8 cellular contexts compared by ENCODE assay signal in genomic region chr5:176550937-176551336, GRCh38. TPM values are rescaled to one million over a fixed set of nuclear protein-coding genes. Genes with fewer than 3 reads are reported as not detected.
DNase-seq lines count a peak whose midpoint lies in the region; ATAC-seq, FAIRE-seq and TF ChIP-seq lines count a peak whose summit lies in the region.
"Not testable (repeated sequence)": the region's sequence is repeated elsewhere in the genome, so short reads cannot be mapped to it uniquely, and the experiment has no call there.
"Had no signal": no experiment of that assay in that cellular context is flagged by ENCODE, and none has a peak within 500 bp of the region (broad histone marks: within the 10 kb centered on the region; RNA-seq: fewer than 3 reads in every experiment).

No MANE protein-coding gene starts in this region.

- TF ChIP-seq CTCF in CD4-positive, alpha-beta T cell (IDR thresholded peaks at IDR 0.05); MM.1S (IDR thresholded peaks at IDR 0.05; ENCODE audit: low read length); activated B cell treated with CpG ODN at 0.5 μM for 24 hours (IDR thresholded peaks at IDR 0.05); HepG2 (CRISPR knock-in tag; IDR thresholded peaks at IDR 0.05): not testable (repeated sequence)

- H3K36me3 Mint-ChIP-seq in CD4-positive, alpha-beta T cell (ENCODE audit: low read depth); activated B cell treated with CpG ODN at 0.5 μM for 24 hours (ENCODE audit: low read depth); activated T-helper 17 cell treated with anti-CD3 and anti-CD28 coated beads, Interleukin-2, amount 50 U/mL, for 72 hours (ENCODE audit: low read depth); central memory CD8-positive, alpha-beta T cell (ENCODE audit: insufficient read depth): not testable (repeated sequence)

- H4K91ac ChIP-seq in neuronal stem cell (ENCODE audit: low read depth, low read length, poor library complexity), result not testable (repeated sequence)

- H3K4me3 Mint-ChIP-seq in CD4-positive, alpha-beta T cell, result peak overlapping the region; percentile 25
- H3K4me3 Mint-ChIP-seq in activated B cell treated with CpG ODN at 0.5 μM for 24 hours, result peak overlapping the region; percentile 15
- peak overlapping the region; percentile 66 for H3K4me3 Mint-ChIP-seq in activated T-helper 17 cell treated with anti-CD3 and anti-CD28 coated beads, Interleukin-2, amount 50 U/mL, for 72 hours
- H3K4me3 Mint-ChIP-seq in central memory CD8-positive, alpha-beta T cell, result peak overlapping the region; percentile 53

- DNase-seq in CD4-positive, alpha-beta T cell; MM.1S; activated B cell treated with CpG ODN at 0.5 μM for 24 hours; central memory CD8-positive, alpha-beta T cell (ENCODE audit: low spot score in 2 of 2); HepG2 (ENCODE audit: low spot score); neuronal stem cell (ENCODE audit: low spot score): not testable (repeated sequence)

- H3K4me1 ChIP-seq in MM.1S (ENCODE audit: low read length), result peaks cover 11% of the 10 kb centered on the region; the same call in 1 of the 2 replicates
- peaks cover 50% of the 10 kb centered on the region for H3K4me1 ChIP-seq in HepG2 (ENCODE audit: insufficient read depth, low read length)
- H3K4me1 ChIP-seq in neuronal stem cell (ENCODE audit: control insufficient read depth in 2 of 2, insufficient read depth in 1 of 2, low read depth in 1 of 2, low read length in 2 of 2), result not testable (repeated sequence)

- H3K4me1 Mint-ChIP-seq in CD4-positive, alpha-beta T cell (ENCODE audit: low read depth), result peaks cover 54% of the 10 kb centered on the region
- H3K4me1 Mint-ChIP-seq in activated B cell treated with CpG ODN at 0.5 μM for 24 hours, result peaks cover 12% of the 10 kb centered on the region
- H3K4me1 Mint-ChIP-seq in activated T-helper 17 cell treated with anti-CD3 and anti-CD28 coated beads, Interleukin-2, amount 50 U/mL, for 72 hours, result peaks cover 14% of the 10 kb centered on the region
- H3K4me1 Mint-ChIP-seq in central memory CD8-positive, alpha-beta T cell, result peaks cover 35% of the 10 kb centered on the region

- in situ Hi-C loops in HepG2 (cut with HindIII; ENCODE audit: extremely low pct_ligation_motif_present, low pct_unique_long_range_greater_than_20kb), result not testable (repeated sequence)

- peak overlapping the region; percentile 47 for H3K4me3 ChIP-seq in MM.1S (ENCODE audit: low read length)
- H3K4me3 ChIP-seq in HepG2 (replicated peaks in 1 of 3; ENCODE audit: insufficient read depth in 1 of 3, low read depth in 2 of 3, low read length in 3 of 3), result peak overlapping the region; percentile 66 to 86 (median 72); a peak in 5 of 6 replicates
- not testable (repeated sequence) for H3K4me3 ChIP-seq in neuronal stem cell (ENCODE audit: low read length in 2 of 2)

- not testable (repeated sequence) for H3K9ac ChIP-seq in MM.1S (ENCODE audit: low read length); HepG2 (ENCODE audit: insufficient read depth, low read depth, low read length); neuronal stem cell (ENCODE audit: low read depth, low read length, poor library complexity)

- H3K18ac ChIP-seq in neuronal stem cell (ENCODE audit: low read length), result not testable (repeated sequence)

- WGBS in HepG2 (ENCODE audit: low lambda C conversion rate), result 77% methylated on average over 11 of the region's 11 CpGs
- no CpG with 5 or more reads among the region's 11 CpGs for WGBS in neuronal stem cell (ENCODE audit: extremely low coverage in 2 of 2, insufficient read length in 2 of 2, insufficient replicate concordance in 1 of 2), 2 donors

- H3K9me3 ChIP-seq in CD4-positive, alpha-beta T cell (ENCODE audit: control insufficient read depth, low read length); MM.1S (replicated peaks; ENCODE audit: insufficient read depth, low read length); HepG2 (ENCODE audit: low read length); neuronal stem cell (replicated peaks in 1 of 2; ENCODE audit: control insufficient read depth in 2 of 2, insufficient read depth in 1 of 2, low read depth in 1 of 2, low read length in 2 of 2): not testable (repeated sequence)

- not testable (repeated sequence) for H3F3A ChIP-seq in MM.1S (ENCODE audit: insufficient read depth, low read length)

- H2BK5ac ChIP-seq in neuronal stem cell (ENCODE audit: low read length), result not testable (repeated sequence)

- H4K20me1 ChIP-seq in MM.1S (ENCODE audit: insufficient read depth, low read length); HepG2 (ENCODE audit: insufficient read depth, low read length): not testable (repeated sequence)

- TF ChIP-seq POLR2A in HepG2 (IDR thresholded peaks at IDR 0.05; ENCODE audit: insufficient read depth in 1 of 2, low read depth in 2 of 2, low read length in 2 of 2), result not testable (repeated sequence)

- not testable (repeated sequence) for H2BK12ac ChIP-seq in neuronal stem cell (ENCODE audit: low read length)

- not testable (repeated sequence) for H3K14ac ChIP-seq in neuronal stem cell (ENCODE audit: low read length)

- not testable (repeated sequence) for H4K8ac ChIP-seq in neuronal stem cell (ENCODE audit: low read depth, low read length)

- H3K27me3 Mint-ChIP-seq in CD4-positive, alpha-beta T cell; activated B cell treated with CpG ODN at 0.5 μM for 24 hours; activated T-helper 17 cell treated with anti-CD3 and anti-CD28 coated beads, Interleukin-2, amount 50 U/mL, for 72 hours; central memory CD8-positive, alpha-beta T cell: not testable (repeated sequence)

- not testable (repeated sequence) for TF ChIP-seq RAD21 in HepG2 (CRISPR knock-in tag; IDR thresholded peaks at IDR 0.05)

- not testable (repeated sequence) for H3K4ac ChIP-seq in neuronal stem cell (ENCODE audit: low read length)

- intact Hi-C loops in CD4-positive, alpha-beta T cell (cut with DNase I, micrococcal nuclease); activated B cell treated with CpG ODN at 0.5 μM for 24 hours (cut with micrococcal nuclease); HepG2 (cut with micrococcal nuclease; ENCODE audit: unreplicated experiment): not testable (repeated sequence)

- not testable (repeated sequence) for H3K36me3 ChIP-seq in MM.1S (replicated peaks; ENCODE audit: insufficient read depth, low read length); HepG2 (replicated peaks in 1 of 2; ENCODE audit: control insufficient read depth in 1 of 2, insufficient read depth in 2 of 2, low read length in 2 of 2); neuronal stem cell (replicated peaks in 1 of 2; ENCODE audit: control insufficient read depth in 2 of 2, insufficient read depth in 2 of 2, low read length in 2 of 2)

- BruUV-seq in HepG2 (replicated peaks; lab: Mats Ljungman, UMichigan), result not testable (repeated sequence)

- not testable (repeated sequence) for H2BK15ac ChIP-seq in neuronal stem cell (ENCODE audit: low read length)

- not testable (repeated sequence) for ATAC-seq in CD4-positive, alpha-beta T cell (ENCODE audit: poor library complexity); activated B cell treated with CpG ODN at 0.5 μM for 24 hours (ENCODE audit: low read depth); activated T-helper 17 cell treated with anti-CD3 and anti-CD28 coated beads, Interleukin-2, amount 50 U/mL, for 72 hours (replicated peaks); central memory CD8-positive, alpha-beta T cell (replicated peaks; ENCODE audit: extremely low read depth, poor library complexity, severe bottlenecking); HepG2

- not testable (repeated sequence) for H3K27me3 ChIP-seq in CD4-positive, alpha-beta T cell (ENCODE audit: control insufficient read depth, insufficient read depth, low read length); MM.1S (replicated peaks; ENCODE audit: insufficient read depth, low read length); HepG2 (ENCODE audit: control insufficient read depth in 1 of 2, insufficient read depth in 2 of 2, low read length in 2 of 2)
- peaks cover 0 to 33% (median 0%) of the 10 kb centered on the region in 3 experiments for H3K27me3 ChIP-seq in neuronal stem cell (ENCODE audit: control insufficient read depth in 3 of 3, insufficient read depth in 3 of 3, low read depth in 1 of 3, low read length in 3 of 3)

- not testable (repeated sequence) for H3K27ac ChIP-seq in CD4-positive, alpha-beta T cell (ENCODE audit: low read depth, low read length); MM.1S (ENCODE audit: low read length); HepG2 (ENCODE audit: extremely low read length, insufficient read depth, low read length); neuronal stem cell (replicated peaks; ENCODE audit: low read length)

- H3K79me1 ChIP-seq in neuronal stem cell (ENCODE audit: low read depth, low read length), result not testable (repeated sequence)

- CTCF ChIA-PET in CD4-positive, alpha-beta T cell (lab: Charles Lee), result interaction anchor here (0.8 to 2.4 kb wide), 2 partner anchors 103 to 134 kb away, joined by 3 to 6 read pairs; partner anchors contain the start of genes CLTB and FAF2
- CTCF ChIA-PET in activated B cell treated with CpG ODN at 0.5 μM for 24 hours (lab: Charles Lee); HepG2 (lab: Yijun Ruan, JAX; ENCODE audit: low intra/inter-chr PET ratio, low total read pairs): not testable (repeated sequence)

- peak overlapping the region; percentile 75 for H2AK5ac ChIP-seq in neuronal stem cell (ENCODE audit: low read depth, low read length)

- not testable (repeated sequence) for H3K9me3 Mint-ChIP-seq in CD4-positive, alpha-beta T cell; activated B cell treated with CpG ODN at 0.5 μM for 24 hours; activated T-helper 17 cell treated with anti-CD3 and anti-CD28 coated beads, Interleukin-2, amount 50 U/mL, for 72 hours; central memory CD8-positive, alpha-beta T cell

- peak overlapping the region; percentile 15; the same call in 1 of the 2 replicates for H2AFZ ChIP-seq in MM.1S (ENCODE audit: low read length)
- H2AFZ ChIP-seq in HepG2 (ENCODE audit: low read length); neuronal stem cell (ENCODE audit: low read length): not testable (repeated sequence)

- not testable (repeated sequence) for FAIRE-seq in HepG2 (lab: Jason Lieb, UNC)

- H3K23ac ChIP-seq in neuronal stem cell (ENCODE audit: low read depth, low read length, poor library complexity), result not testable (repeated sequence)

- POLR2A ChIA-PET in CD4-positive, alpha-beta T cell (lab: Charles Lee), result interaction anchor here (0.6 to 4.5 kb wide), 6 partner anchors 9 to 103 kb away, joined by 3 to 29 read pairs (median 4); partner anchors contain the start of genes FAF2, RNF44 and TSPAN17
- POLR2A ChIA-PET in activated B cell treated with CpG ODN at 0.5 μM for 24 hours (lab: Charles Lee) (interaction anchor here (0.9 kb wide), 1 partner anchor 13 kb away, joined by 7 read pairs; the partner anchor contains the start of gene RNF44), HepG2 (lab: Yijun Ruan, JAX) (interaction anchor here (9.7 kb wide), 1 partner anchor 14 kb away, joined by 212 read pairs; the partner anchor contains the start of gene RNF44)

- not testable (repeated sequence) for H3K79me2 ChIP-seq in MM.1S (ENCODE audit: low read length)
- peaks cover 16% of the 10 kb centered on the region for H3K79me2 ChIP-seq in HepG2 (ENCODE audit: insufficient read depth, low read length)

- not testable (repeated sequence) for H2BK120ac ChIP-seq in neuronal stem cell (ENCODE audit: low read depth, low read length)

- H3K27ac Mint-ChIP-seq in CD4-positive, alpha-beta T cell, result peak overlapping the region; percentile 71
- H3K27ac Mint-ChIP-seq in activated B cell treated with CpG ODN at 0.5 μM for 24 hours; central memory CD8-positive, alpha-beta T cell (ENCODE audit: low read depth): not testable (repeated sequence)
- H3K27ac Mint-ChIP-seq in activated T-helper 17 cell treated with anti-CD3 and anti-CD28 coated beads, Interleukin-2, amount 50 U/mL, for 72 hours, result peak overlapping the region; percentile 61

- not testable (repeated sequence) for TF ChIP-seq EP300 in HepG2 (IDR thresholded peaks at IDR 0.05; ENCODE audit: low read depth in 2 of 2, low read length in 2 of 2); HepG2 (CRISPR knock-in tag; IDR thresholded peaks at IDR 0.05; ENCODE audit: borderline replicate concordance)

- not testable (repeated sequence) for H3K9me2 ChIP-seq in MM.1S (replicated peaks; ENCODE audit: insufficient read depth, low read length)

- peak overlapping the region; percentile 89 for H3K4me2 ChIP-seq in MM.1S (ENCODE audit: low read depth, low read length)
- peak overlapping the region; percentile 98 for H3K4me2 ChIP-seq in HepG2 (ENCODE audit: low read depth, low read length)
- H3K4me2 ChIP-seq in neuronal stem cell (ENCODE audit: insufficient read depth, low read length, poor library complexity, severe bottlenecking), result not testable (repeated sequence)

RNA-seq across cellular contexts. Expression of gene CDHR2, which starts 1.8 kb away (rescaled TPM):
- total RNA-seq in CD4-positive, alpha-beta T cell, result 1 to 10 TPM; 1.6 to 2.0 TPM
- total RNA-seq in activated B cell treated with CpG ODN at 0.5 μM for 24 hours (0.31 and 0.42 TPM in 2 replicates), HepG2 (2016; rRNA removed; fragmentation: Illumina TruSeq; extraction: Trizol) (7.8 and 17.9 TPM in 2 replicates)
- under 1 TPM; 0.50 to 0.69 TPM for total RNA-seq in activated T-helper 17 cell treated with anti-CD3 and anti-CD28 coated beads, Interleukin-2, amount 50 U/mL, for 72 hours
- total RNA-seq in HepG2 (2016; cell fraction: cytosol; rRNA removed; fragmentation: Illumina TruSeq; extraction: Trizol; ENCODE audit: low read depth), result 3.8 and 4.0 TPM in 2 replicates
- total RNA-seq in HepG2 (2016; cell fraction: insoluble cytoplasmic fraction; rRNA removed; fragmentation: Illumina TruSeq; extraction: Trizol), result 5.3 and 18.3 TPM in 2 replicates
- 7.4 and 8.2 TPM in 2 replicates for total RNA-seq in HepG2 (2016; cell fraction: membrane; rRNA removed; fragmentation: Illumina TruSeq; extraction: Trizol)
- 19.1 and 22.7 TPM in 2 replicates for total RNA-seq in HepG2 (2016; cell fraction: nucleus; rRNA removed; fragmentation: Illumina TruSeq; extraction: Trizol)
- polyA plus RNA-seq in HepG2 (2011; rRNA removed), result 20.9 and 27.3 TPM in 2 replicates
- polyA plus RNA-seq in HepG2 (2011; cell fraction: cytosol; rRNA removed), result 14.0 and 14.6 TPM in 2 replicates
- polyA plus RNA-seq in HepG2 (2011; cell fraction: nucleus; rRNA removed), result 70.0 and 99.3 TPM in 2 replicates
- polyA plus RNA-seq in HepG2 (2012), result 15.8 and 16.5 TPM in 2 replicates
- polyA plus RNA-seq in HepG2 (2016; cell fraction: cytosol; fragmentation: Illumina TruSeq; extraction: Trizol; ENCODE audit: low read depth), result 2.7 and 3.5 TPM in 2 replicates
- polyA plus RNA-seq in HepG2 (2016; cell fraction: insoluble cytoplasmic fraction; fragmentation: Illumina TruSeq; extraction: Trizol; ENCODE audit: low read depth), result 6.8 and 7.1 TPM in 2 replicates
- polyA plus RNA-seq in HepG2 (2016; cell fraction: membrane; fragmentation: Illumina TruSeq; extraction: Trizol; ENCODE audit: low read depth), result 4.6 and 6.1 TPM in 2 replicates
- 48.7 and 52.7 TPM in 2 replicates for polyA plus RNA-seq in HepG2 (2016; cell fraction: nucleus; fragmentation: Illumina TruSeq; extraction: Trizol; ENCODE audit: insufficient read depth, low read depth)
- polyA minus RNA-seq in HepG2 (2011; rRNA and poly(A)+ RNA removed; ENCODE audit: low replicate concordance), result 0.07 and 41.0 TPM in 2 replicates
- 12.1 and 12.2 TPM in 2 replicates for polyA minus RNA-seq in HepG2 (2011; cell fraction: cytosol; rRNA and poly(A)+ RNA removed)
- polyA minus RNA-seq in HepG2 (2011; cell fraction: nucleus; rRNA and poly(A)+ RNA removed), result 15.5 and 15.7 TPM in 2 replicates
- 0.01 TPM for polyA plus RNA-seq in neuronal stem cell (2013, experiment 1 of 2)
- polyA plus RNA-seq in neuronal stem cell (2013, experiment 2 of 2), result 0.01 TPM
- total RNA-seq: A673 had no signal

RNA-seq across cellular contexts. Expression of gene RNF44, which starts 13.7 kb away (rescaled TPM):
- total RNA-seq in CD4-positive, alpha-beta T cell, result 100 to 1,000 TPM; 208 to 217 TPM
- total RNA-seq in activated B cell treated with CpG ODN at 0.5 μM for 24 hours (78.6 and 96.5 TPM in 2 replicates), HepG2 (2016; rRNA removed; fragmentation: Illumina TruSeq; extraction: Trizol) (5.1 and 9.2 TPM in 2 replicates)
- 10 to 100 TPM; 85.3 to 88.1 TPM for total RNA-seq in activated T-helper 17 cell treated with anti-CD3 and anti-CD28 coated beads, Interleukin-2, amount 50 U/mL, for 72 hours
- 7.2 and 9.4 TPM in 2 replicates for total RNA-seq in HepG2 (2016; cell fraction: cytosol; rRNA removed; fragmentation: Illumina TruSeq; extraction: Trizol; ENCODE audit: low read depth)
- total RNA-seq in HepG2 (2016; cell fraction: insoluble cytoplasmic fraction; rRNA removed; fragmentation: Illumina TruSeq; extraction: Trizol), result 4.4 and 8.7 TPM in 2 replicates
- 7.2 and 9.8 TPM in 2 replicates for total RNA-seq in HepG2 (2016; cell fraction: membrane; rRNA removed; fragmentation: Illumina TruSeq; extraction: Trizol)
- total RNA-seq in HepG2 (2016; cell fraction: nucleus; rRNA removed; fragmentation: Illumina TruSeq; extraction: Trizol), result 9.4 and 17.1 TPM in 2 replicates
- polyA plus RNA-seq in HepG2 (2011; rRNA removed), result 16.8 and 19.1 TPM in 2 replicates
- 6.8 and 9.5 TPM in 2 replicates for polyA plus RNA-seq in HepG2 (2011; cell fraction: cytosol; rRNA removed)
- 134 and 149 TPM in 2 replicates for polyA plus RNA-seq in HepG2 (2011; cell fraction: nucleus; rRNA removed)
- 37.8 and 52.8 TPM in 2 replicates for polyA plus RNA-seq in HepG2 (2012)
- 2.3 and 2.5 TPM in 2 replicates for polyA plus RNA-seq in HepG2 (2016; cell fraction: cytosol; fragmentation: Illumina TruSeq; extraction: Trizol; ENCODE audit: low read depth)
- polyA plus RNA-seq in HepG2 (2016; cell fraction: insoluble cytoplasmic fraction; fragmentation: Illumina TruSeq; extraction: Trizol; ENCODE audit: low read depth), result 15.8 and 20.6 TPM in 2 replicates
- polyA plus RNA-seq in HepG2 (2016; cell fraction: membrane; fragmentation: Illumina TruSeq; extraction: Trizol; ENCODE audit: low read depth), result 9.4 and 9.7 TPM in 2 replicates
- polyA plus RNA-seq in HepG2 (2016; cell fraction: nucleus; fragmentation: Illumina TruSeq; extraction: Trizol; ENCODE audit: insufficient read depth, low read depth), result 52.0 and 60.3 TPM in 2 replicates
- 18.3 and 21.3 TPM in 2 replicates for polyA minus RNA-seq in HepG2 (2011; rRNA and poly(A)+ RNA removed; ENCODE audit: low replicate concordance)
- polyA minus RNA-seq in HepG2 (2011; cell fraction: cytosol; rRNA and poly(A)+ RNA removed), result 16.1 and 19.0 TPM in 2 replicates
- polyA minus RNA-seq in HepG2 (2011; cell fraction: nucleus; rRNA and poly(A)+ RNA removed), result 28.3 and 33.1 TPM in 2 replicates
- 77.9 TPM for polyA plus RNA-seq in neuronal stem cell (2013, experiment 1 of 2)
- 78.0 TPM for polyA plus RNA-seq in neuronal stem cell (2013, experiment 2 of 2)

RNA-seq across cellular contexts. Expression of gene GPRIN1, which starts 59.0 kb away (rescaled TPM):
- total RNA-seq in CD4-positive, alpha-beta T cell, result under 1 TPM; 0.22 to 0.36 TPM
- total RNA-seq in activated B cell treated with CpG ODN at 0.5 μM for 24 hours (2.8 and 3.2 TPM in 2 replicates), HepG2 (2016; rRNA removed; fragmentation: Illumina TruSeq; extraction: Trizol) (2.0 and 2.1 TPM in 2 replicates)
- 1 to 10 TPM; 4.8 to 8.9 TPM for total RNA-seq in activated T-helper 17 cell treated with anti-CD3 and anti-CD28 coated beads, Interleukin-2, amount 50 U/mL, for 72 hours
- total RNA-seq in HepG2 (2016; cell fraction: cytosol; rRNA removed; fragmentation: Illumina TruSeq; extraction: Trizol; ENCODE audit: low read depth), result 0.20 and 0.26 TPM in 2 replicates
- 1.6 and 2.0 TPM in 2 replicates for total RNA-seq in HepG2 (2016; cell fraction: insoluble cytoplasmic fraction; rRNA removed; fragmentation: Illumina TruSeq; extraction: Trizol)
- 0.71 and 0.79 TPM in 2 replicates for total RNA-seq in HepG2 (2016; cell fraction: membrane; rRNA removed; fragmentation: Illumina TruSeq; extraction: Trizol)
- total RNA-seq in HepG2 (2016; cell fraction: nucleus; rRNA removed; fragmentation: Illumina TruSeq; extraction: Trizol), result 1.4 and 1.8 TPM in 2 replicates
- 0.32 and 0.56 TPM in 2 replicates for polyA plus RNA-seq in HepG2 (2011; rRNA removed)
- 0.31 and 0.34 TPM in 2 replicates for polyA plus RNA-seq in HepG2 (2011; cell fraction: cytosol; rRNA removed)
- 0.50 and 0.62 TPM in 2 replicates for polyA plus RNA-seq in HepG2 (2011; cell fraction: nucleus; rRNA removed)
- polyA plus RNA-seq in HepG2 (2012), result 0.59 and 0.60 TPM in 2 replicates
- 0.09 TPM in 2 replicates for polyA plus RNA-seq in HepG2 (2016; cell fraction: cytosol; fragmentation: Illumina TruSeq; extraction: Trizol; ENCODE audit: low read depth)
- polyA plus RNA-seq in HepG2 (2016; cell fraction: insoluble cytoplasmic fraction; fragmentation: Illumina TruSeq; extraction: Trizol; ENCODE audit: low read depth), result 1.4 and 1.7 TPM in 2 replicates
- polyA plus RNA-seq in HepG2 (2016; cell fraction: membrane; fragmentation: Illumina TruSeq; extraction: Trizol; ENCODE audit: low read depth), result 0.34 and 0.43 TPM in 2 replicates
- polyA plus RNA-seq in HepG2 (2016; cell fraction: nucleus; fragmentation: Illumina TruSeq; extraction: Trizol; ENCODE audit: insufficient read depth, low read depth), result 1.1 and 1.6 TPM in 2 replicates
- polyA minus RNA-seq in HepG2 (2011; rRNA and poly(A)+ RNA removed; ENCODE audit: low replicate concordance), result 0.62 and 3.2 TPM in 2 replicates
- 0.70 and 0.99 TPM in 2 replicates for polyA minus RNA-seq in HepG2 (2011; cell fraction: cytosol; rRNA and poly(A)+ RNA removed)
- polyA minus RNA-seq in HepG2 (2011; cell fraction: nucleus; rRNA and poly(A)+ RNA removed), result 0.87 and 0.90 TPM in 2 replicates
- 2.5 TPM for polyA plus RNA-seq in neuronal stem cell (2013, experiment 1 of 2)
- 2.3 TPM for polyA plus RNA-seq in neuronal stem cell (2013, experiment 2 of 2)

Comparison
In these comparisons a context has a peak if more than half of its experiments do, and no peak if none do; other contexts are left out.
1. H3K4me3 Mint-ChIP-seq: peak in every context shown above with its lines; median percentile 66 in activated T-helper 17 cell treated with anti-CD3 and anti-CD28 coated beads, Interleukin-2, amount 50 U/mL, for 72 hours; 53 in central memory CD8-positive, alpha-beta T cell; 25 in CD4-positive, alpha-beta T cell; 15 in activated B cell treated with CpG ODN at 0.5 μM for 24 hours.